Comparison of ENCODE assay signal across 27 cellular contexts in genomic region chr18:39672171-39672570, GRCh38.
"Had no signal": no experiment of that assay in that cellular context is flagged by ENCODE, and none has a peak within 500 bp of the region (broad histone marks: within the 10 kb centered on the region; RNA-seq: fewer than 3 reads in every experiment).

No MANE protein-coding gene starts in this region.

- H3K79me2 ChIP-seq: parathyroid adenoma had no signal

- H3K9me3 ChIP-seq: ovary, psoas muscle, spleen, suprapubic skin, testis, tibial artery, transverse colon, vagina had no signal

- H3K4me2 ChIP-seq: neural progenitor cell, smooth muscle cell had no signal

- ATAC-seq: natural killer cell; psoas muscle; right cardiac atrium; sciatic nerve; stimulated activated memory B cell treated with anti-CD40 and anti-IgM and Interleukin-4, amounts not matched to agents 10 μg/mL and 1 μg/mL and 100 μg/mL, for 72 hours; stimulated activated naive CD8-positive, alpha-beta T cell treated with anti-CD3 and anti-CD28 coated beads, Interleukin-15, amount 100 ng/mL, for 72 hours; stimulated activated naive CD8-positive, alpha-beta T cell treated with anti-CD3 and anti-CD28 coated beads, Interleukin-15, Interleukin-2, amounts not matched to agents 100 U/mL and 50 U/mL, for 24 hours had no signal

- H3K36me3 ChIP-seq: neural progenitor cell, ovary, spleen, suprapubic skin, tibial artery, transverse colon, vagina had no signal

- FAIRE-seq: urothelium cell line had no signal

- H3K4me1 ChIP-seq: neural progenitor cell, parathyroid adenoma, psoas muscle, spleen, suprapubic skin, testis, tibial artery, transverse colon, vagina had no signal

- H3K9ac ChIP-seq: neural progenitor cell, parathyroid adenoma had no signal

- DNase-seq: natural killer cell; occipital lobe; ovary; psoas muscle; right cardiac atrium; spleen; stimulated activated CD4-positive, alpha-beta T cell treated with anti-CD3 and anti-CD28 coated beads, Interleukin-12 subunit alpha, Interleukin-12 subunit beta, amount 100 ng/mL, for 4 hours; stimulated activated CD4-positive, alpha-beta T cell treated with anti-CD3 and anti-CD28 coated beads, Interleukin-1b, Interleukin-23, amount 100 ng/mL, for 48 hours; stimulated activated CD4-positive, alpha-beta T cell treated with anti-CD3 and anti-CD28 coated beads, Interleukin-4, amount 100 ng/mL, for 1 hour; stimulated activated CD4-positive, alpha-beta T cell treated with anti-CD3 and anti-CD28 coated beads, Interleukin-4, amount 100 ng/mL, for 4 hours; stimulated activated CD8-positive, alpha-beta memory T cell treated with anti-CD3 and anti-CD28 coated beads, Interleukin-4, amount 100 ng/mL, for 48 hours; stimulated activated naive CD4-positive, alpha-beta T cell; stimulated activated naive CD8-positive, alpha-beta T cell treated with anti-CD3 and anti-CD28 coated beads, Interleukin-15, amount 100 ng/mL, for 72 hours; stimulated activated naive CD8-positive, alpha-beta T cell treated with anti-CD3 and anti-CD28 coated beads, Interleukin-15, Interleukin-2, amounts not matched to agents 100 U/mL and 50 U/mL, for 24 hours; substantia nigra; testis; tibial artery; transverse colon had no signal

- H3K4me3 ChIP-seq: neural progenitor cell, ovary, psoas muscle, skin epidermis, smooth muscle cell, spleen, suprapubic skin, testis, tibial artery, transverse colon, vagina had no signal

- H3K27ac ChIP-seq: neural progenitor cell, ovary, parathyroid adenoma, psoas muscle, skin epidermis, spleen, suprapubic skin, testis, tibial artery, transverse colon, vagina had no signal

- H2AFZ ChIP-seq: neural progenitor cell, parathyroid adenoma had no signal

- H3K27me3 ChIP-seq: neural progenitor cell, ovary, spleen, suprapubic skin, testis, tibial artery, transverse colon, vagina had no signal
